In genomic region chr5:146466521-146467349, GRCh38 we compare ENCODE assay signal across 9 cellular contexts. TPM values are rescaled to one million over a fixed set of nuclear protein-coding genes. Genes with fewer than 3 reads are reported as not detected.
A peak's percentile ranks its signal among the peaks of the same experiment; 100 is the strongest.
DNase-seq lines count a peak whose midpoint lies in the region; ATAC-seq and TF ChIP-seq lines count a peak whose summit lies in the region.
"Had no signal": no experiment of that assay in that cellular context is flagged by ENCODE, and none has a peak within 500 bp of the region (broad histone marks: within the 10 kb centered on the region; RNA-seq: fewer than 3 reads in every experiment).

No MANE protein-coding gene starts in this region.

- H3K27me3 ChIP-seq in A673 (replicated peaks; ENCODE audit: insufficient read depth, low read depth, low read length, poor library complexity) (no peaks in the 10 kb centered on the region), GM23248 (replicated peaks; ENCODE audit: insufficient read depth) (no peaks in the 10 kb centered on the region)

- no peaks in the 10 kb centered on the region for H4K20me1 ChIP-seq in GM23248 (ENCODE audit: insufficient read depth)

- BruUV-seq in A673 (replicated peaks; lab: Mats Ljungman, UMichigan) = no TSS peak

- WGBS in GM23248 (ENCODE audit: low coverage in 1 of 2, low lambda C conversion rate in 2 of 2, missing lambda C conversion rate in 2 of 2), 2 experiments = 71 to 86% methylated on average over 3 of the region's 3 CpGs

- no peak overlapping the region for H3K9ac ChIP-seq in GM23248

- peaks cover 11% of the 10 kb centered on the region; the same call in 1 of the 2 replicates for H3F3A ChIP-seq in GM23248 (ENCODE audit: insufficient read depth)

- POLR2A ChIA-PET in A673 (lab: Charles Lee; ENCODE audit: low non-redundant PET) = no interaction called here

- no peaks in the 10 kb centered on the region for H3K9me2 ChIP-seq in GM23248 (ENCODE audit: insufficient read depth)

- H3K9me3 ChIP-seq in A673 (ENCODE audit: low read depth, low read length, poor library complexity, severe bottlenecking) (no peaks in the 10 kb centered on the region), GM23248 (ENCODE audit: low read depth) (no peaks in the 10 kb centered on the region)

- CTCF ChIA-PET in A673 (lab: Charles Lee) = no interaction called here

- H2AFZ ChIP-seq in GM23248 = no peak overlapping the region

- intact Hi-C loops in A673 (cut with micrococcal nuclease; ENCODE audit: unreplicated experiment) = no loop called here

- H3K79me2 ChIP-seq in GM23248 (ENCODE audit: insufficient read depth) = peaks cover 80% of the 10 kb centered on the region

- TF ChIP-seq CTCF in A673 (conservative IDR thresholded peaks at IDR 0.05; ENCODE audit: low read depth, low read length) (peak; percentile 67), VCaP (conservative IDR thresholded peaks at IDR 0.05) (peak; percentile 65)

- ATAC-seq in GM18909 (IDR thresholded peaks at IDR 0.05; ENCODE audit: poor library complexity, unreplicated experiment) = no peak

- H3K27ac ChIP-seq in A673 (ENCODE audit: low read depth, low read length, poor library complexity, severe bottlenecking) (peak overlapping the region; percentile 19), GM23248 (no peak overlapping the region), VCaP (no peak overlapping the region)

- H3K4me3 ChIP-seq in A673 (ENCODE audit: low read depth, low read length, poor library complexity, severe bottlenecking) = no peak overlapping the region
- H3K4me3 ChIP-seq in GM23248 = no peak overlapping the region

- DNase-seq in A673 (ENCODE audit: low spot score) (peak; percentile 32), GM23248 (peak; percentile 65), iris pigment epithelial cell (ENCODE audit: low read depth) (peak; percentile 45), NCI-H524 (lab: John Stamatoyannopoulos, UW) (no peak), activated gamma-delta T cell treated with Interleukin-2 at 50 U/mL for 16 hours (no peak)
- DNase-seq in activated CD4-positive, CD25-positive, alpha-beta regulatory T cell (lab: John Stamatoyannopoulos, UW) = no peak
- DNase-seq: activated naive CD4-positive, alpha-beta T cell treated with anti-CD3 and anti-CD28 coated beads, Interleukin-2, amount 50 U/mL, for 16 hours had no signal

- H3K4me2 ChIP-seq in GM23248 (ENCODE audit: unreplicated experiment) = no peak overlapping the region

- in situ Hi-C loops in GM23248 (cut with MboI) = no loop called here

- H3K36me3 ChIP-seq in A673 (ENCODE audit: insufficient read depth, low read length, poor library complexity, severe bottlenecking) = peaks cover 85% of the 10 kb centered on the region
- H3K36me3 ChIP-seq in GM23248 (ENCODE audit: low read depth) = peaks cover 50% of the 10 kb centered on the region

- H3K4me1 ChIP-seq in A673 (ENCODE audit: insufficient read depth, low read length, poor library complexity, severe bottlenecking) (peaks cover 6% of the 10 kb centered on the region), GM23248 (ENCODE audit: insufficient read depth) (peaks cover 10% of the 10 kb centered on the region)

RNA-seq across cellular contexts. Expression of gene TCERG1, which starts 19.6 kb away (rescaled TPM):
- 138 and 142 TPM in 2 replicates for total RNA-seq in A673 (2021)
- 23.6 and 31.1 TPM in 2 replicates for total RNA-seq in GM23248 (2014; rRNA removed; shearing (Covaris generic))
- polyA plus RNA-seq in GM23248 (2016; fragmentation: Nextera tagmentation; extraction: Ambion mirVana) = 28.2 and 37.0 TPM in 2 replicates

RNA-seq across cellular contexts. Expression of gene GPR151, which starts 49.3 kb away (rescaled TPM):
- total RNA-seq in A673 (2021) = not detected in 2 replicates
- total RNA-seq in GM23248 (2014; rRNA removed; shearing (Covaris generic)) = not detected in 2 replicates
- not detected in 2 replicates for polyA plus RNA-seq in GM23248 (2016; fragmentation: Nextera tagmentation; extraction: Ambion mirVana)

Comparison
In these comparisons a context has a peak if more than half of its experiments do, and no peak if none do; other contexts are left out.
1. DNase-seq: peak in A673 (single experiment), GM23248 (single experiment) and iris pigment epithelial cell (single experiment); none in NCI-H524 (0 of 2), activated CD4-positive, CD25-positive, alpha-beta regulatory T cell (0 of 4) and activated gamma-delta T cell treated with Interleukin-2 at 50 U/mL for 16 hours (single experiment).